Comparison of ENCODE assay signal across 3 cellular contexts in the genomic region with DNA sequence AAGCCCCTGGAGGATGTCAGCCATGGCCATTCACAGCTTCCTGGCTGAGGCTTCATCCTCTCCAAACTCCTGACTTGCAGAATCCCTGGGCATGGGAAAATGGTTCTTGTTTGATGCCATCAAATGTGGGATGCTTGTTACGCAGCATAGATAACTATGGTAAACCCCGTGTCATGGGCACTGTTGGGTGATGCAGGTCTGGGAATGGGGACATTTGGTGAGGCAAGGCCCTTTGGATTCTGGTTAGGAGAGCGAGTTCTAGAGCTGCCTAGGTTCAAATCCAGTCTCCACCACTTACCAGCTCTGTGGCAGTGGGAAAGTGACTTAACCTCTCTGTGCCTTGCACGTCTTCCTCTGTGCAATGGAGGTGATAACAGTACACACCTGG.
TF ChIP-seq lines count a peak whose summit lies in the region.

No MANE protein-coding gene starts in this region.

TF ChIP-seq in A549, 52 proteins besides CTCF, POLR2A, EP300 and RAD21:
- TF ChIP-seq RNF2 (IDR thresholded peaks at IDR 0.05; ENCODE audit: borderline replicate concordance, low read depth) (no peak), KDM1A (IDR thresholded peaks at IDR 0.05; ENCODE audit: low read depth) (peak; percentile 68)

TF ChIP-seq in HEK293, 187 proteins besides CTCF, POLR2A, EP300 and RAD21:
- TF ChIP-seq ZNF19 (tag by site-specific recombination; IDR thresholded peaks at IDR 0.05; ENCODE audit: low read depth): no peak
- no peak for TF ChIP-seq ZSCAN5A (tag by site-specific recombination; IDR thresholded peaks at IDR 0.05)
- TF ChIP-seq ZBTB1 (tag by site-specific recombination; IDR thresholded peaks at IDR 0.05): no peak
- no peak for TF ChIP-seq PRDM6 (tag by site-specific recombination; IDR thresholded peaks at IDR 0.05)
- TF ChIP-seq ZBTB48 (tag by site-specific recombination; IDR thresholded peaks at IDR 0.05): no peak
- no peak for TF ChIP-seq ZNF174 (tag by site-specific recombination; IDR thresholded peaks at IDR 0.05)
- TF ChIP-seq ZNF768 (tag by site-specific recombination; IDR thresholded peaks at IDR 0.05): 0 out of 2 replicates have a peak, but pooled peaks have one; percentile 10
- TF ChIP-seq ZNF580 (tag by site-specific recombination; IDR thresholded peaks at IDR 0.05): peak; percentile 66; the same call in 1 of the 2 replicates
- TF ChIP-seq RBAK (tag by site-specific recombination; IDR thresholded peaks at IDR 0.05): peak; percentile 99

TF ChIP-seq in K562, 482 proteins besides CTCF, POLR2A, EP300 and RAD21 (continues in another document):
- peak; percentile 39 to 66; a peak in 3 of 4 replicates for TF ChIP-seq KDM1A (IDR thresholded peaks at IDR 0.05)
- TF ChIP-seq, protein P1, sequence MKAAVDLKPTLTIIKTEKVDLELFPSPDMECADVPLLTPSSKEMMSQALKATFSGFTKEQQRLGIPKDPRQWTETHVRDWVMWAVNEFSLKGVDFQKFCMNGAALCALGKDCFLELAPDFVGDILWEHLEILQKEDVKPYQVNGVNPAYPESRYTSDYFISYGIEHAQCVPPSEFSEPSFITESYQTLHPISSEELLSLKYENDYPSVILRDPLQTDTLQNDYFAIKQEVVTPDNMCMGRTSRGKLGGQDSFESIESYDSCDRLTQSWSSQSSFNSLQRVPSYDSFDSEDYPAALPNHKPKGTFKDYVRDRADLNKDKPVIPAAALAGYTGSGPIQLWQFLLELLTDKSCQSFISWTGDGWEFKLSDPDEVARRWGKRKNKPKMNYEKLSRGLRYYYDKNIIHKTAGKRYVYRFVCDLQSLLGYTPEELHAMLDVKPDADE (conservative IDR thresholded peaks at IDR 0.05; ENCODE audit: control insufficient read depth, low read depth, low read length): no peak
- TF ChIP-seq ZNF444 (CRISPR knock-in tag; IDR thresholded peaks at IDR 0.05): no peak
- TF ChIP-seq CHD4 (IDR thresholded peaks at IDR 0.05; ENCODE audit: insufficient read depth, insufficient replicate concordance, low read depth, low read length, poor library complexity, severe bottlenecking): peak; percentile 73
- no peak for TF ChIP-seq ZNF124 (CRISPR knock-in tag; IDR thresholded peaks at IDR 0.05)
- no peak for TF ChIP-seq ETV1 (tag; conservative IDR thresholded peaks at IDR 0.05; ENCODE audit: low read depth)
- TF ChIP-seq, protein P2, sequence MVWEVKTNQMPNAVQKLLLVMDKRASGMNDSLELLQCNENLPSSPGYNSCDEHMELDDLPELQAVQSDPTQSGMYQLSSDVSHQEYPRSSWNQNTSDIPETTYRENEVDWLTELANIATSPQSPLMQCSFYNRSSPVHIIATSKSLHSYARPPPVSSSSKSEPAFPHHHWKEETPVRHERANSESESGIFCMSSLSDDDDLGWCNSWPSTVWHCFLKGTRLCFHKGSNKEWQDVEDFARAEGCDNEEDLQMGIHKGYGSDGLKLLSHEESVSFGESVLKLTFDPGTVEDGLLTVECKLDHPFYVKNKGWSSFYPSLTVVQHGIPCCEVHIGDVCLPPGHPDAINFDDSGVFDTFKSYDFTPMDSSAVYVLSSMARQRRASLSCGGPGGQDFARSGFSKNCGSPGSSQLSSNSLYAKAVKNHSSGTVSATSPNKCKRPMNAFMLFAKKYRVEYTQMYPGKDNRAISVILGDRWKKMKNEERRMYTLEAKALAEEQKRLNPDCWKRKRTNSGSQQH (CRISPR knock-in tag; IDR thresholded peaks at IDR 0.05): no peak
- no peak for TF ChIP-seq HLTF (IDR thresholded peaks at IDR 0.05)
- TF ChIP-seq ZNF551 (CRISPR knock-in tag; IDR thresholded peaks at IDR 0.05): no peak
- TF ChIP-seq HMGXB4 (CRISPR knock-in tag; IDR thresholded peaks at IDR 0.05): no peak
- TF ChIP-seq ZNF780A (CRISPR knock-in tag; IDR thresholded peaks at IDR 0.05): no peak
- TF ChIP-seq CC2D1A (IDR thresholded peaks at IDR 0.05): no peak
- peak; percentile 78; the same call in 1 of the 2 replicates for TF ChIP-seq CBX1 (IDR thresholded peaks at IDR 0.05; ENCODE audit: low read depth)
- no peak for TF ChIP-seq SRF (CRISPR knock-in tag; IDR thresholded peaks at IDR 0.05)
- TF ChIP-seq ESRRB (CRISPR knock-in tag; IDR thresholded peaks at IDR 0.05; ENCODE audit: borderline replicate concordance): no peak
- TF ChIP-seq ZNF324 (CRISPR knock-in tag; IDR thresholded peaks at IDR 0.05): no peak
- no peak for TF ChIP-seq SMARCB1 (IDR thresholded peaks at IDR 0.05; ENCODE audit: insufficient read length, low read depth)
- TF ChIP-seq SIX5 (IDR thresholded peaks at IDR 0.05; ENCODE audit: borderline replicate concordance in 1 of 2, insufficient read depth in 1 of 2, low read depth in 1 of 2, low read length in 2 of 2): no peak
- peak; percentile 28; the same call in 1 of the 2 replicates for TF ChIP-seq HDAC2 (IDR thresholded peaks at IDR 0.05)
- TF ChIP-seq GABPA (tag; conservative IDR thresholded peaks at IDR 0.05; ENCODE audit: low read depth): no peak
- no peak for TF ChIP-seq ZBTB9 (CRISPR knock-in tag; IDR thresholded peaks at IDR 0.05)
- TF ChIP-seq, protein P3, sequence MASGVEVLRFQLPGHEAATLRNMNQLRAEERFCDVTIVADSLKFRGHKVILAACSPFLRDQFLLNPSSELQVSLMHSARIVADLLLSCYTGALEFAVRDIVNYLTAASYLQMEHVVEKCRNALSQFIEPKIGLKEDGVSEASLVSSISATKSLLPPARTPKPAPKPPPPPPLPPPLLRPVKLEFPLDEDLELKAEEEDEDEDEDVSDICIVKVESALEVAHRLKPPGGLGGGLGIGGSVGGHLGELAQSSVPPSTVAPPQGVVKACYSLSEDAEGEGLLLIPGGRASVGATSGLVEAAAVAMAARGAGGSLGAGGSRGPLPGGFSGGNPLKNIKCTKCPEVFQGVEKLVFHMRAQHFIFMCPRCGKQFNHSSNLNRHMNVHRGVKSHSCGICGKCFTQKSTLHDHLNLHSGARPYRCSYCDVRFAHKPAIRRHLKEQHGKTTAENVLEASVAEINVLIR (CRISPR knock-in tag; IDR thresholded peaks at IDR 0.05): no peak
- TF ChIP-seq, protein P4, sequence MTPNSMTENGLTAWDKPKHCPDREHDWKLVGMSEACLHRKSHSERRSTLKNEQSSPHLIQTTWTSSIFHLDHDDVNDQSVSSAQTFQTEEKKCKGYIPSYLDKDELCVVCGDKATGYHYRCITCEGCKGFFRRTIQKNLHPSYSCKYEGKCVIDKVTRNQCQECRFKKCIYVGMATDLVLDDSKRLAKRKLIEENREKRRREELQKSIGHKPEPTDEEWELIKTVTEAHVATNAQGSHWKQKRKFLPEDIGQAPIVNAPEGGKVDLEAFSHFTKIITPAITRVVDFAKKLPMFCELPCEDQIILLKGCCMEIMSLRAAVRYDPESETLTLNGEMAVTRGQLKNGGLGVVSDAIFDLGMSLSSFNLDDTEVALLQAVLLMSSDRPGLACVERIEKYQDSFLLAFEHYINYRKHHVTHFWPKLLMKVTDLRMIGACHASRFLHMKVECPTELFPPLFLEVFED (CRISPR knock-in tag; conservative IDR thresholded peaks at IDR 0.05): no peak
- TF ChIP-seq ZNF253 (CRISPR knock-in tag; conservative IDR thresholded peaks at IDR 0.05): no peak
- TF ChIP-seq STAT6 (CRISPR knock-in tag; IDR thresholded peaks at IDR 0.05): no peak
- no peak for TF ChIP-seq SMARCA4 (IDR thresholded peaks at IDR 0.05)
- TF ChIP-seq, protein P5, sequence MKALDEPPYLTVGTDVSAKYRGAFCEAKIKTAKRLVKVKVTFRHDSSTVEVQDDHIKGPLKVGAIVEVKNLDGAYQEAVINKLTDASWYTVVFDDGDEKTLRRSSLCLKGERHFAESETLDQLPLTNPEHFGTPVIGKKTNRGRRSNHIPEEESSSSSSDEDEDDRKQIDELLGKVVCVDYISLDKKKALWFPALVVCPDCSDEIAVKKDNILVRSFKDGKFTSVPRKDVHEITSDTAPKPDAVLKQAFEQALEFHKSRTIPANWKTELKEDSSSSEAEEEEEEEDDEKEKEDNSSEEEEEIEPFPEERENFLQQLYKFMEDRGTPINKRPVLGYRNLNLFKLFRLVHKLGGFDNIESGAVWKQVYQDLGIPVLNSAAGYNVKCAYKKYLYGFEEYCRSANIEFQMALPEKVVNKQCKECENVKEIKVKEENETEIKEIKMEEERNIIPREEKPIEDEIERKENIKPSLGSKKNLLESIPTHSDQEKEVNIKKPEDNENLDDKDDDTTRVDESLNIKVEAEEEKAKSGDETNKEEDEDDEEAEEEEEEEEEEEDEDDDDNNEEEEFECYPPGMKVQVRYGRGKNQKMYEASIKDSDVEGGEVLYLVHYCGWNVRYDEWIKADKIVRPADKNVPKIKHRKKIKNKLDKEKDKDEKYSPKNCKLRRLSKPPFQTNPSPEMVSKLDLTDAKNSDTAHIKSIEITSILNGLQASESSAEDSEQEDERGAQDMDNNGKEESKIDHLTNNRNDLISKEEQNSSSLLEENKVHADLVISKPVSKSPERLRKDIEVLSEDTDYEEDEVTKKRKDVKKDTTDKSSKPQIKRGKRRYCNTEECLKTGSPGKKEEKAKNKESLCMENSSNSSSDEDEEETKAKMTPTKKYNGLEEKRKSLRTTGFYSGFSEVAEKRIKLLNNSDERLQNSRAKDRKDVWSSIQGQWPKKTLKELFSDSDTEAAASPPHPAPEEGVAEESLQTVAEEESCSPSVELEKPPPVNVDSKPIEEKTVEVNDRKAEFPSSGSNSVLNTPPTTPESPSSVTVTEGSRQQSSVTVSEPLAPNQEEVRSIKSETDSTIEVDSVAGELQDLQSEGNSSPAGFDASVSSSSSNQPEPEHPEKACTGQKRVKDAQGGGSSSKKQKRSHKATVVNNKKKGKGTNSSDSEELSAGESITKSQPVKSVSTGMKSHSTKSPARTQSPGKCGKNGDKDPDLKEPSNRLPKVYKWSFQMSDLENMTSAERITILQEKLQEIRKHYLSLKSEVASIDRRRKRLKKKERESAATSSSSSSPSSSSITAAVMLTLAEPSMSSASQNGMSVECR (CRISPR knock-in tag; IDR thresholded peaks at IDR 0.05): no peak
- TF ChIP-seq CCAR2 (IDR thresholded peaks at IDR 0.05; ENCODE audit: low read depth, low read length): no peak
- TF ChIP-seq THRA (IDR thresholded peaks at IDR 0.05): no peak
- no peak for TF ChIP-seq SREBF2 (CRISPR knock-in tag; IDR thresholded peaks at IDR 0.05)
- TF ChIP-seq SAFB (IDR thresholded peaks at IDR 0.05; ENCODE audit: borderline replicate concordance, low read depth, low read length): no peak
- no peak for TF ChIP-seq BDP1 (IDR thresholded peaks at IDR 0.05; ENCODE audit: insufficient read depth, insufficient read length)
- TF ChIP-seq, protein P6, sequence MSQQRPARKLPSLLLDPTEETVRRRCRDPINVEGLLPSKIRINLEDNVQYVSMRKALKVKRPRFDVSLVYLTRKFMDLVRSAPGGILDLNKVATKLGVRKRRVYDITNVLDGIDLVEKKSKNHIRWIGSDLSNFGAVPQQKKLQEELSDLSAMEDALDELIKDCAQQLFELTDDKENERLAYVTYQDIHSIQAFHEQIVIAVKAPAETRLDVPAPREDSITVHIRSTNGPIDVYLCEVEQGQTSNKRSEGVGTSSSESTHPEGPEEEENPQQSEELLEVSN (IDR thresholded peaks at IDR 0.05; ENCODE audit: borderline replicate concordance in 1 of 2, extremely low read depth in 1 of 2, insufficient read depth in 1 of 2, insufficient read length in 1 of 2, low read depth in 1 of 2, low read length in 1 of 2, poor library complexity in 1 of 2, severe bottlenecking in 1 of 2): no peak
